8 cellular contexts compared by ENCODE assay signal in genomic region chr21:33916200-33916567, GRCh38. TPM values are rescaled to one million over a fixed set of nuclear protein-coding genes. Genes with fewer than 3 reads are reported as not detected.
DNase-seq lines count a peak whose midpoint lies in the region; ATAC-seq and TF ChIP-seq lines count a peak whose summit lies in the region.

No MANE protein-coding gene starts in this region.

- H3K4me1 Mint-ChIP-seq in activated T-cell treated with anti-CD3 and anti-CD28 coated beads, Interleukin-2, amount 50 U/mL, for 4 hours (ENCODE audit: low read depth), result peaks cover 29% of the 10 kb centered on the region
- peaks cover 42% of the 10 kb centered on the region for H3K4me1 Mint-ChIP-seq in activated naive CD8-positive, alpha-beta T cell treated with anti-CD3 and anti-CD28 coated beads, Interleukin-2, amount 50 U/mL, for 24 hours
- H3K4me1 Mint-ChIP-seq in type B pancreatic cell (ENCODE audit: unreplicated experiment), result peaks cover 16% of the 10 kb centered on the region

- H3K4me1 ChIP-seq in left lung, result peaks cover 8 to 25% of the 10 kb centered on the region in 2 donors

- H3K9me3 ChIP-seq in left lung, result no peaks in the 10 kb centered on the region

- peak overlapping the region; percentile 81 to 94 for H3K4me3 ChIP-seq in left lung

- no peaks in the 10 kb centered on the region for H3K27me3 Mint-ChIP-seq in activated T-cell treated with anti-CD3 and anti-CD28 coated beads, Interleukin-2, amount 50 U/mL, for 4 hours (ENCODE audit: low read depth)
- H3K27me3 Mint-ChIP-seq in activated naive CD8-positive, alpha-beta T cell treated with anti-CD3 and anti-CD28 coated beads, Interleukin-2, amount 50 U/mL, for 24 hours, result no peaks in the 10 kb centered on the region
- no peaks in the 10 kb centered on the region for H3K27me3 Mint-ChIP-seq in type B pancreatic cell

- no peaks in the 10 kb centered on the region for H3K27me3 ChIP-seq in left lung

- peaks cover 14% of the 10 kb centered on the region for H3K36me3 Mint-ChIP-seq in activated T-cell treated with anti-CD3 and anti-CD28 coated beads, Interleukin-2, amount 50 U/mL, for 4 hours (ENCODE audit: insufficient read depth)
- H3K36me3 Mint-ChIP-seq in activated naive CD8-positive, alpha-beta T cell treated with anti-CD3 and anti-CD28 coated beads, Interleukin-2, amount 50 U/mL, for 24 hours (ENCODE audit: low read depth), result peaks cover 13% of the 10 kb centered on the region
- H3K36me3 Mint-ChIP-seq in type B pancreatic cell, result peaks cover 3% of the 10 kb centered on the region

- H3K27ac ChIP-seq in left lung, result peak overlapping the region in 1 of 2 donors; percentile 47

- no peaks in the 10 kb centered on the region for H3K9me3 Mint-ChIP-seq in activated T-cell treated with anti-CD3 and anti-CD28 coated beads, Interleukin-2, amount 50 U/mL, for 4 hours
- no peaks in the 10 kb centered on the region for H3K9me3 Mint-ChIP-seq in activated naive CD8-positive, alpha-beta T cell treated with anti-CD3 and anti-CD28 coated beads, Interleukin-2, amount 50 U/mL, for 24 hours
- H3K9me3 Mint-ChIP-seq in type B pancreatic cell, result no peaks in the 10 kb centered on the region

- peak overlapping the region; percentile 98 for H3K4me3 Mint-ChIP-seq in activated T-cell treated with anti-CD3 and anti-CD28 coated beads, Interleukin-2, amount 50 U/mL, for 4 hours
- H3K4me3 Mint-ChIP-seq in activated naive CD8-positive, alpha-beta T cell treated with anti-CD3 and anti-CD28 coated beads, Interleukin-2, amount 50 U/mL, for 24 hours, result peak overlapping the region; percentile 97
- peak overlapping the region; percentile 99 for H3K4me3 Mint-ChIP-seq in type B pancreatic cell

- intact Hi-C loops in left lung (cut with DNase I), result no loop called here

- no peak for DNase-seq in activated T-cell treated with anti-CD3 and anti-CD28 coated beads, Interleukin-2, amount 50 U/mL, for 4 hours
- no peak for DNase-seq in activated T-cell treated with anti-CD3 and anti-CD28 coated beads, Interleukin-2, amount 50 U/mL, for 1 hour
- no peak for DNase-seq in activated naive CD8-positive, alpha-beta T cell treated with anti-CD3 and anti-CD28 coated beads, Interleukin-2, amount 50 U/mL, for 24 hours
- no peak for DNase-seq in left lung
- DNase-seq in type B pancreatic cell (ENCODE audit: extremely low spot score, unreplicated experiment), result no peak
- DNase-seq in dermis blood vessel endothelial cell, result no peak
- no peak for DNase-seq in GM20000 (ENCODE audit: low spot score)

- peaks cover 0 to 26% of the 10 kb centered on the region in 2 donors for H3K36me3 ChIP-seq in left lung

- peak overlapping the region; percentile 96 for H3K27ac Mint-ChIP-seq in activated naive CD8-positive, alpha-beta T cell treated with anti-CD3 and anti-CD28 coated beads, Interleukin-2, amount 50 U/mL, for 24 hours
- H3K27ac Mint-ChIP-seq in type B pancreatic cell, result peak overlapping the region; percentile 96

- peak in 1 of 2 donors; percentile 1 for ATAC-seq in activated T-cell treated with anti-CD3 and anti-CD28 coated beads, Interleukin-2, amount 50 U/mL, for 4 hours
- no peak for ATAC-seq in activated naive CD8-positive, alpha-beta T cell treated with anti-CD3 and anti-CD28 coated beads, Interleukin-2, amount 50 U/mL, for 24 hours
- peak; percentile 1 for ATAC-seq in left lung
- no peak for ATAC-seq in GM18909 (IDR thresholded peaks at IDR 0.05; ENCODE audit: poor library complexity, unreplicated experiment)

- no peak for TF ChIP-seq CTCF in left lung (IDR thresholded peaks at IDR 0.05)
- no peak for TF ChIP-seq CTCF in type B pancreatic cell (conservative IDR thresholded peaks at IDR 0.05)
- TF ChIP-seq CTCF in GM20000 (IDR thresholded peaks at IDR 0.05; ENCODE audit: extremely low read depth, missing control alignments), result no peak

RNA-seq across cellular contexts. Expression of gene ATP5PO, which starts 0.6 kb away (rescaled TPM):
- 100 to 1,000 TPM; 135 to 179 (median 176) TPM for total RNA-seq in activated T-cell treated with anti-CD3 and anti-CD28 coated beads, Interleukin-2, amount 50 U/mL, for 4 hours
- 100 to 1,000 TPM; 152 to 156 TPM for total RNA-seq in left lung
- 257 and 264 TPM in 2 replicates for total RNA-seq in type B pancreatic cell (ENCODE audit: low replicate concordance)
- total RNA-seq in dermis blood vessel endothelial cell, result 125 and 193 TPM in 2 replicates
